ENCODE assay signal across 9 cellular contexts in genomic region chrX:41338422-41338821, GRCh38. TPM values are rescaled to one million over a fixed set of nuclear protein-coding genes. Genes with fewer than 3 reads are reported as not detected.
DNase-seq lines count a peak whose midpoint lies in the region; ATAC-seq and TF ChIP-seq lines count a peak whose summit lies in the region.
"Had no signal": no experiment of that assay in that cellular context is flagged by ENCODE, and none has a peak within 500 bp of the region (broad histone marks: within the 10 kb centered on the region; RNA-seq: fewer than 3 reads in every experiment).

No MANE protein-coding gene starts in this region.

- H3K4me3 Mint-ChIP-seq in activated naive CD8-positive, alpha-beta T cell treated with anti-CD3 and anti-CD28 coated beads for 36 hours = peak overlapping the region; percentile 94

- peak overlapping the region; percentile 67 for H3K27ac Mint-ChIP-seq in activated naive CD8-positive, alpha-beta T cell treated with anti-CD3 and anti-CD28 coated beads for 36 hours

- WGBS in heart right ventricle, 2 donors = 26 to 47% methylated on average over 1 of the region's 1 CpG

- TF ChIP-seq CTCF in heart right ventricle (IDR thresholded peaks at IDR 0.05) = no peak
- no peak for TF ChIP-seq CTCF in tibial artery (IDR thresholded peaks at IDR 0.05)
- TF ChIP-seq CTCF in BE2C (IDR thresholded peaks at IDR 0.05; ENCODE audit: low read depth, low read length) = no peak

- H3K27me3 ChIP-seq in heart right ventricle (no peaks in the 10 kb centered on the region), tibial artery (no peaks in the 10 kb centered on the region), BE2C (no peaks in the 10 kb centered on the region)

- peaks cover 32% of the 10 kb centered on the region for H3K4me1 Mint-ChIP-seq in activated naive CD8-positive, alpha-beta T cell treated with anti-CD3 and anti-CD28 coated beads for 36 hours

- H3K36me3 ChIP-seq in heart right ventricle = peaks cover 0 to 63% (median 24%) of the 10 kb centered on the region in 9 donors
- H3K36me3 ChIP-seq in tibial artery = peaks cover 19 to 57% (median 42%) of the 10 kb centered on the region in 3 donors
- H3K36me3 ChIP-seq in BE2C = peaks cover 61% of the 10 kb centered on the region

- H3K9me3 ChIP-seq in heart right ventricle (no peaks in the 10 kb centered on the region), tibial artery (no peaks in the 10 kb centered on the region), BE2C (no peaks in the 10 kb centered on the region)

- peaks cover 4% of the 10 kb centered on the region for H3K27me3 Mint-ChIP-seq in activated naive CD8-positive, alpha-beta T cell treated with anti-CD3 and anti-CD28 coated beads for 36 hours

- H3K36me3 Mint-ChIP-seq in activated naive CD8-positive, alpha-beta T cell treated with anti-CD3 and anti-CD28 coated beads for 36 hours = peaks cover 69% of the 10 kb centered on the region

- intact Hi-C loops in heart right ventricle (cut with DNase I) (loop anchor here in 4 of 10 donors (5.0 to 10.0 kb wide), 5 partner anchors 64 to 254 kb away; partner anchors contain the start of genes NYX (in 2 of the 4) and USP9X (in 2 of the 4)), Right ventricle myocardium superior (cut with DNase I) (no loop called here), tibial artery (cut with DNase I; ENCODE audit: low total_unique reads) (no loop called here)

- DNase-seq in heart right ventricle (no peak), Right ventricle myocardium superior (no peak), iris pigment epithelial cell (ENCODE audit: low read depth) (peak; percentile 34), tibial artery (no peak), NCI-H1092 treated with DMSO at 0.1 percent for 48 hours (lab: John Stamatoyannopoulos, UW) (no peak), BE2C (no peak), OCI-M2 (lab: John Stamatoyannopoulos, UW; ENCODE audit: unreplicated experiment) (no peak)
- no peak for DNase-seq in activated naive CD8-positive, alpha-beta T cell treated with anti-CD3 and anti-CD28 coated beads for 36 hours
- DNase-seq: NCI-H2081 treated with DMSO at 0.1 percent for 48 hours had no signal

- H3K9me3 Mint-ChIP-seq in activated naive CD8-positive, alpha-beta T cell treated with anti-CD3 and anti-CD28 coated beads for 36 hours = no peaks in the 10 kb centered on the region

- no peak for ATAC-seq in heart right ventricle
- ATAC-seq in Right ventricle myocardium superior (ENCODE audit: poor library complexity) = no peak

- H3K27ac ChIP-seq in heart right ventricle = no peak overlapping the region
- peak overlapping the region; percentile 15 to 22 for H3K27ac ChIP-seq in tibial artery

- H3K4me3 ChIP-seq in heart right ventricle (peak overlapping the region in 6 of 10 donors; percentile 0 to 99 (median 90)), tibial artery (peak overlapping the region in 1 of 2 donors; percentile 87), BE2C (ENCODE audit: low read depth, low read length) (no peak overlapping the region)

- H3K4me1 ChIP-seq in heart right ventricle (peaks cover 0 to 64% (median 36%) of the 10 kb centered on the region in 9 donors), tibial artery (peaks cover 0 to 54% (median 26%) of the 10 kb centered on the region in 4 donors), BE2C (no peaks in the 10 kb centered on the region)

RNA-seq across cellular contexts. Expression of gene DDX3X, which starts 4.5 kb away (rescaled TPM):
- total RNA-seq in heart right ventricle = 100 to 1,000 TPM; 143 to 247 (median 162) TPM
- polyA plus RNA-seq in heart right ventricle = 10 to 100 TPM; 36.8 to 44.0 TPM
- total RNA-seq in Right ventricle myocardium superior = 128 TPM
- 100 to 1,000 TPM; 275 to 291 TPM for total RNA-seq in activated naive CD8-positive, alpha-beta T cell treated with anti-CD3 and anti-CD28 coated beads for 36 hours
- 73.2 TPM for polyA plus RNA-seq in BE2C (2012; ENCODE audit: insufficient read depth, insufficient read length, low read depth)

Comparison
In these comparisons a context has a peak if more than half of its experiments do, and no peak if none do; other contexts are left out.
1. H3K27ac ChIP-seq: peak in tibial artery (2 of 2); none in heart right ventricle (0 of 10).